In the genomic region with DNA sequence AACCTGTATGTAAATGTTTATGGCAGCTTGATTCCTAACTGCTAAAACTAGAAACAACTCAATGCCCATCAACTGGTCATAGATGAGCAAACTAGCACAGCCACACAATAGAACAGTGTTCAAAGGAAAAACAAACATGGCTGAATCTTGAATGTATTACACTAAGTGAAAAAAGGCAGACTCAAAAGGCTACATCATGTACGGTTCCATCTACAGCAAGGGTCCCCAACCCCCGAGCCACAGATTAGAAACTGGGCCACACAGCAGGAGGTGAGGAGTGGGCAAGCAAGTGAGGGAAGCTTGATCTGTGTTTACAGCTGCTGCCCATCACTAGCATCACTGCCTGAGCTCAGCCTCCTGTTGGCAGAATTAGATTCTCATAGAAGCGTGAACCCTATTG, we compare ENCODE assay signal across 21 cellular contexts. TPM values are rescaled to one million over a fixed set of nuclear protein-coding genes. Genes with fewer than 3 reads are reported as not detected.
A peak's percentile ranks its signal among the peaks of the same experiment; 100 is the strongest.
DNase-seq lines count a peak whose midpoint lies in the region; ATAC-seq, FAIRE-seq and TF ChIP-seq lines count a peak whose summit lies in the region.
"Had no signal": no experiment of that assay in that cellular context is flagged by ENCODE, and none has a peak within 500 bp of the region (broad histone marks: within the 10 kb centered on the region; RNA-seq: fewer than 3 reads in every experiment).

No MANE protein-coding gene starts in this region.

- peak overlapping the region; percentile 94 for H3K27ac ChIP-seq in ACC112 (ENCODE audit: low read depth, low read length)
- H3K27ac ChIP-seq in astrocyte (ENCODE audit: low read depth, low read length), result peak overlapping the region; percentile 69
- no peak overlapping the region for H3K27ac ChIP-seq in mesendoderm (ENCODE audit: low read depth, low read length)
- H3K27ac ChIP-seq: ascending aorta, C4-2B, colonic mucosa had no signal

- H3K27me3 Mint-ChIP-seq in astrocyte (ENCODE audit: low read depth, unreplicated experiment) (no peaks in the 10 kb centered on the region), WTC11 (ENCODE audit: low read depth) (no peaks in the 10 kb centered on the region)

- H3K18ac ChIP-seq in mesendoderm (ENCODE audit: low read length), result no peak overlapping the region

- peaks cover 3% of the 10 kb centered on the region for H4K20me1 ChIP-seq in astrocyte (ENCODE audit: insufficient read depth, low read length)

- H3K36me3 ChIP-seq in ACC112 (ENCODE audit: insufficient read depth, low read length) (peaks cover 11% of the 10 kb centered on the region; the same call in 1 of the 2 replicates), astrocyte (ENCODE audit: insufficient read depth, low read length) (peaks cover 11% of the 10 kb centered on the region), mesendoderm (ENCODE audit: control insufficient read depth, insufficient read depth, low read length) (peaks cover 5% of the 10 kb centered on the region)
- H3K36me3 ChIP-seq: colonic mucosa had no signal

- CTCF ChIA-PET in WTC11 (lab: Charles Lee), result no interaction called here

- H3K4me2 ChIP-seq in astrocyte (ENCODE audit: low read length), result no peak overlapping the region
- no peak overlapping the region for H3K4me2 ChIP-seq in mesendoderm (ENCODE audit: low read length)

- no peak overlapping the region for H3K23ac ChIP-seq in mesendoderm (ENCODE audit: low read length)

- H3K27me3 ChIP-seq in ACC112 (ENCODE audit: insufficient read depth, low read length) (no peaks in the 10 kb centered on the region), astrocyte (ENCODE audit: insufficient read depth, low read length) (no peaks in the 10 kb centered on the region), mesendoderm (ENCODE audit: insufficient read depth, low read length, poor library complexity) (no peaks in the 10 kb centered on the region)
- H3K27me3 ChIP-seq: ascending aorta, colonic mucosa, neutrophil had no signal

- H3K79me2 ChIP-seq in ACC112 (ENCODE audit: control insufficient read depth, insufficient read depth, low read length, unreplicated experiment) (peaks cover 43% of the 10 kb centered on the region), astrocyte (ENCODE audit: insufficient read depth, low read length) (peaks cover 53% of the 10 kb centered on the region), mesendoderm (ENCODE audit: control insufficient read depth, insufficient read depth, low read length) (no peaks in the 10 kb centered on the region)

- H2BK5ac ChIP-seq in mesendoderm (ENCODE audit: low read length), result no peak overlapping the region

- ATAC-seq in WTC11, result no peak

- H3K79me1 ChIP-seq in mesendoderm (ENCODE audit: low read length), result peaks cover 2% of the 10 kb centered on the region

- WGBS in mesendoderm (ENCODE audit: extremely low coverage, insufficient coverage, low lambda C conversion rate), result no CpG with 5 or more reads among the region's 3 CpGs

- no peaks in the 10 kb centered on the region for H3K9me3 ChIP-seq in astrocyte (ENCODE audit: insufficient read depth, low read depth, low read length)
- H3K9me3 ChIP-seq: ascending aorta, colonic mucosa, neutrophil had no signal

- H4K8ac ChIP-seq in mesendoderm (ENCODE audit: low read depth, low read length), result peak overlapping the region; percentile 65

- H3K4me3 Mint-ChIP-seq in astrocyte (ENCODE audit: unreplicated experiment) (no peak overlapping the region), WTC11 (no peak overlapping the region)

- TF ChIP-seq CTCF in astrocyte (IDR thresholded peaks at IDR 0.05; ENCODE audit: insufficient read depth, low read depth, low read length) (no peak), WTC11 (IDR thresholded peaks at IDR 0.05) (no peak)

- no peak overlapping the region for H3K56ac ChIP-seq in mesendoderm (ENCODE audit: low read length)

- DNase-seq in DMS53 (lab: John Stamatoyannopoulos, UW) (peak; percentile 9), DMS53 treated with DMSO at 0.1 percent for 48 hours (lab: John Stamatoyannopoulos, UW; ENCODE audit: unreplicated experiment) (no peak), astrocyte (ENCODE audit: low read depth) (no peak), mesendoderm (no peak), germinal center (ENCODE audit: low spot score) (no peak), WTC11 (ENCODE audit: low spot score) (no peak), H4 (ENCODE audit: low spot score) (no peak)
- DNase-seq: 8988T; activated CD4-positive, alpha-beta T cell treated with anti-CD3 and anti-CD28 coated beads, Interleukin-2, amount 50 U/mL, for 4 hours; colonic mucosa; erythroblast; kidney glomerular epithelial cell; NCI-H187; NCI-H446; stimulated activated CD4-positive, alpha-beta T cell treated with anti-CD3 and anti-CD28 coated beads, Interleukin-4, amount 100 ng/mL, for 24 hours; stimulated activated CD8-positive, alpha-beta memory T cell treated with anti-CD3 and anti-CD28 coated beads, Interleukin-4, amount 100 ng/mL, for 48 hours; trophoblast cell had no signal

- H3K9ac ChIP-seq in astrocyte (ENCODE audit: low read length), result no peak overlapping the region
- no peak overlapping the region for H3K9ac ChIP-seq in mesendoderm (ENCODE audit: low read length)

- H4K5ac ChIP-seq in mesendoderm (ENCODE audit: low read length), result no peak overlapping the region

- H3K4ac ChIP-seq in mesendoderm (ENCODE audit: low read depth, low read length), result no peak overlapping the region

- peaks cover 4% of the 10 kb centered on the region for H3K4me1 Mint-ChIP-seq in astrocyte (ENCODE audit: low read depth, unreplicated experiment)
- H3K4me1 Mint-ChIP-seq in WTC11, result no peaks in the 10 kb centered on the region

- no peak overlapping the region for H2BK15ac ChIP-seq in mesendoderm (replicated peaks; ENCODE audit: low read depth)

- no peak for FAIRE-seq in astrocyte (lab: Jason Lieb, UNC)

- H3K4me1 ChIP-seq in ACC112 (ENCODE audit: control insufficient read depth, insufficient read depth, low read length, unreplicated experiment) (peaks cover 31% of the 10 kb centered on the region), astrocyte (ENCODE audit: insufficient read depth, low read length) (peaks cover 15% of the 10 kb centered on the region), mesendoderm (ENCODE audit: control insufficient read depth, low read depth, low read length) (no peaks in the 10 kb centered on the region)
- H3K4me1 ChIP-seq: colonic mucosa had no signal

- no peak overlapping the region for H2AK5ac ChIP-seq in mesendoderm (ENCODE audit: low read length)

- H3K36me3 Mint-ChIP-seq in astrocyte (ENCODE audit: low read depth, unreplicated experiment) (peaks cover 7% of the 10 kb centered on the region), WTC11 (peaks cover 30% of the 10 kb centered on the region)

- H3K27ac Mint-ChIP-seq in astrocyte (ENCODE audit: unreplicated experiment) (peak overlapping the region; percentile 66), WTC11 (no peak overlapping the region)

- H2AFZ ChIP-seq in ACC112 (ENCODE audit: low read length, unreplicated experiment) (no peak overlapping the region), astrocyte (ENCODE audit: low read depth, low read length) (no peak overlapping the region)

- POLR2A ChIA-PET in WTC11 (lab: Charles Lee), result no interaction called here

- H3K4me3 ChIP-seq in ACC112 (ENCODE audit: low read depth, low read length), result no peak overlapping the region
- H3K4me3 ChIP-seq in astrocyte (ENCODE audit: insufficient read depth, low read depth, low read length), result no peak overlapping the region
- H3K4me3 ChIP-seq in mesendoderm (ENCODE audit: low read length), result no peak overlapping the region
- H3K4me3 ChIP-seq: ascending aorta, colonic mucosa had no signal

- H2BK120ac ChIP-seq in mesendoderm (ENCODE audit: low read depth, low read length), result no peak overlapping the region

- no peaks in the 10 kb centered on the region for H3K9me3 Mint-ChIP-seq in astrocyte (ENCODE audit: unreplicated experiment)
- H3K9me3 Mint-ChIP-seq in WTC11, result no peaks in the 10 kb centered on the region

TF ChIP-seq in WTC11, 78 proteins besides CTCF, POLR2A, EP300 and RAD21 (continues in another document):
- TF ChIP-seq ZNF532 (CRISPR knock-in tag; IDR thresholded peaks at IDR 0.05; ENCODE audit: borderline replicate concordance), result no peak

RNA-seq across cellular contexts. Expression of gene CEP20, which starts 8.0 kb away (rescaled TPM):
- total RNA-seq in astrocyte (25.7 and 27.5 TPM in 2 replicates), WTC11 (2021) (35.7 to 39.5 TPM (median 39.1 TPM) in 3 replicates)
- 45.9 TPM for polyA plus RNA-seq in mesendoderm (2013, experiment 1 of 2)
- polyA plus RNA-seq in mesendoderm (2013, experiment 2 of 2), result 46.7 TPM
- 87.2 and 108 TPM in 2 replicates for total RNA-seq in H4 (2014; rRNA removed; shearing (Covaris generic))

RNA-seq across cellular contexts. Expression of gene MYH11, which starts 23.6 kb away (rescaled TPM):
- total RNA-seq in astrocyte (1.0 and 1.7 TPM in 2 replicates), WTC11 (2021) (0.69 to 0.74 TPM (median 0.69 TPM) in 3 replicates)
- polyA plus RNA-seq in mesendoderm (2013, experiment 1 of 2), result 0.32 TPM
- 0.66 TPM for polyA plus RNA-seq in mesendoderm (2013, experiment 2 of 2)
- not detected in 2 replicates for total RNA-seq in H4 (2014; rRNA removed; shearing (Covaris generic))
